15 cellular contexts compared by ENCODE assay signal in genomic region chr6:161376367-161376766, GRCh38.
DNase-seq lines count a peak whose midpoint lies in the region; ATAC-seq, FAIRE-seq and TF ChIP-seq lines count a peak whose summit lies in the region.
"Had no signal": no experiment of that assay in that cellular context is flagged by ENCODE, and none has a peak within 500 bp of the region (broad histone marks: within the 10 kb centered on the region; RNA-seq: fewer than 3 reads in every experiment).

No MANE protein-coding gene starts in this region.

- no peak overlapping the region for H2AFZ ChIP-seq in neural progenitor cell (replicated peaks)

- peak; percentile 13 for FAIRE-seq in bronchial epithelial cell (lab: Jason Lieb, UNC)
- FAIRE-seq: HepG2 had no signal

- no peaks in the 10 kb centered on the region for H3F3A ChIP-seq in neural progenitor cell (ENCODE audit: low read depth)

- no peaks in the 10 kb centered on the region for H3K9me3 ChIP-seq in neural progenitor cell (ENCODE audit: low read depth)
- H3K9me3 ChIP-seq: BLaER1, HAP-1 had no signal

- no peak overlapping the region for H3K9ac ChIP-seq in neural progenitor cell
- H3K9ac ChIP-seq: BLaER1 had no signal

- peaks cover 2% of the 10 kb centered on the region for H3K36me3 Mint-ChIP-seq in neural progenitor cell
- no peaks in the 10 kb centered on the region for H3K36me3 Mint-ChIP-seq in activated naive CD4-positive, alpha-beta T cell treated with anti-CD3 and anti-CD28 coated beads, Interleukin-2, amount 10 ng/mL, durations not matched to agents 7 days and 5 days
- H3K36me3 Mint-ChIP-seq: CD14-positive monocyte; CD4-positive, alpha-beta memory T cell had no signal

- no peaks in the 10 kb centered on the region for H3K27me3 ChIP-seq in bronchial epithelial cell (ENCODE audit: control insufficient read depth, insufficient read depth, low read length)
- H3K27me3 ChIP-seq in neural progenitor cell = no peaks in the 10 kb centered on the region
- H3K27me3 ChIP-seq: BLaER1 had no signal

- DNase-seq in cardiac septum (ENCODE audit: low spot score) (peak; percentile 58), left ventricle myocardium superior (no peak), bronchial epithelial cell (ENCODE audit: low read depth) (no peak), neural progenitor cell (ENCODE audit: low spot score) (no peak), left lobe of liver (ENCODE audit: low spot score) (no peak)
- DNase-seq in stimulated activated naive CD8-positive, alpha-beta T cell treated with anti-CD3 and anti-CD28 coated beads, Interleukin-15, Interleukin-2, amounts not matched to agents 100 U/mL and 50 U/mL, for 24 hours = no peak
- DNase-seq in activated naive CD4-positive, alpha-beta T cell treated with anti-CD3 and anti-CD28 coated beads, Interleukin-2, amount 10 ng/mL, durations not matched to agents 7 days and 5 days = no peak
- DNase-seq: 8988T; CD4-positive, alpha-beta memory T cell; GF-D8 had no signal

- no peak overlapping the region for H3K27ac ChIP-seq in neural progenitor cell
- H3K27ac ChIP-seq: BLaER1 had no signal

- H3K4me2 ChIP-seq in neural progenitor cell = no peak overlapping the region
- H3K4me2 ChIP-seq: BLaER1 had no signal

- peak overlapping the region; percentile 0 for H3K27ac Mint-ChIP-seq in neural progenitor cell
- H3K27ac Mint-ChIP-seq in activated naive CD4-positive, alpha-beta T cell treated with anti-CD3 and anti-CD28 coated beads, Interleukin-2, amount 10 ng/mL, durations not matched to agents 7 days and 5 days = no peak overlapping the region
- H3K27ac Mint-ChIP-seq: CD4-positive, alpha-beta memory T cell had no signal

- intact Hi-C loops in cardiac septum (cut with DNase I) (loop anchor here (10.0 kb wide), 1 partner anchor 272 kb away; no protein-coding TSS in a partner anchor), left ventricle myocardium superior (cut with micrococcal nuclease) (loop anchor here (10.0 kb wide), 1 partner anchor 272 kb away; no protein-coding TSS in a partner anchor)

- peaks cover 2% of the 10 kb centered on the region for H3K9me3 Mint-ChIP-seq in neural progenitor cell
- H3K9me3 Mint-ChIP-seq in activated naive CD4-positive, alpha-beta T cell treated with anti-CD3 and anti-CD28 coated beads, Interleukin-2, amount 10 ng/mL, durations not matched to agents 7 days and 5 days = no peaks in the 10 kb centered on the region
- H3K9me3 Mint-ChIP-seq: CD4-positive, alpha-beta memory T cell had no signal

- peaks cover 15% of the 10 kb centered on the region for H3K4me1 ChIP-seq in neural progenitor cell
- H3K4me1 ChIP-seq: HAP-1 had no signal

- CTCF ChIA-PET in activated naive CD4-positive, alpha-beta T cell treated with anti-CD3 and anti-CD28 coated beads, Interleukin-2, amount 10 ng/mL, durations not matched to agents 7 days and 5 days (lab: Charles Lee) = interaction anchor here (8.5 kb wide), 1 partner anchor 445 kb away, joined by 266 read pairs; no protein-coding TSS in a partner anchor

- H3K36me3 ChIP-seq in bronchial epithelial cell (ENCODE audit: control insufficient read depth, insufficient read depth, low read length) = no peaks in the 10 kb centered on the region
- H3K36me3 ChIP-seq in neural progenitor cell = no peaks in the 10 kb centered on the region
- H3K36me3 ChIP-seq: BLaER1, HAP-1 had no signal

- no peaks in the 10 kb centered on the region for H3K79me2 ChIP-seq in neural progenitor cell (ENCODE audit: low read depth)

- no peak for ATAC-seq in left ventricle myocardium superior
- no peak for ATAC-seq in GM18867 (IDR thresholded peaks at IDR 0.05; ENCODE audit: unreplicated experiment)
- no peak for ATAC-seq in stimulated activated naive CD8-positive, alpha-beta T cell treated with anti-CD3 and anti-CD28 coated beads, Interleukin-15, Interleukin-2, amounts not matched to agents 100 U/mL and 50 U/mL, for 24 hours
- ATAC-seq in left lobe of liver = no peak
- ATAC-seq: HepG2 had no signal

- TF ChIP-seq CTCF in bronchial epithelial cell (IDR thresholded peaks at IDR 0.05; ENCODE audit: insufficient read depth, low read length, severe bottlenecking) (no peak), neural progenitor cell (IDR thresholded peaks at IDR 0.05) (no peak)

- H3K27me3 Mint-ChIP-seq in neural progenitor cell (ENCODE audit: insufficient read depth, low read depth) = peaks cover 3% of the 10 kb centered on the region
- H3K27me3 Mint-ChIP-seq in activated naive CD4-positive, alpha-beta T cell treated with anti-CD3 and anti-CD28 coated beads, Interleukin-2, amount 10 ng/mL, durations not matched to agents 7 days and 5 days = no peaks in the 10 kb centered on the region

- H3K4me3 ChIP-seq in bronchial epithelial cell (ENCODE audit: low read depth, low read length) = no peak overlapping the region
- H3K4me3 ChIP-seq in neural progenitor cell = no peak overlapping the region
- H3K4me3 ChIP-seq: BLaER1, HAP-1 had no signal

- H3K4me3 Mint-ChIP-seq in neural progenitor cell = no peak overlapping the region
- no peak overlapping the region for H3K4me3 Mint-ChIP-seq in activated naive CD4-positive, alpha-beta T cell treated with anti-CD3 and anti-CD28 coated beads, Interleukin-2, amount 10 ng/mL, durations not matched to agents 7 days and 5 days
- H3K4me3 Mint-ChIP-seq: CD4-positive, alpha-beta memory T cell had no signal

- H3K4me1 Mint-ChIP-seq in neural progenitor cell = peaks cover 6% of the 10 kb centered on the region
- H3K4me1 Mint-ChIP-seq in activated naive CD4-positive, alpha-beta T cell treated with anti-CD3 and anti-CD28 coated beads, Interleukin-2, amount 10 ng/mL, durations not matched to agents 7 days and 5 days = no peaks in the 10 kb centered on the region
- H3K4me1 Mint-ChIP-seq: CD4-positive, alpha-beta memory T cell had no signal

- no peaks in the 10 kb centered on the region for H4K20me1 ChIP-seq in neural progenitor cell (ENCODE audit: low read depth)
- H4K20me1 ChIP-seq: BLaER1 had no signal
